Comparison of ENCODE assay signal across 8 cellular contexts in the genomic region with DNA sequence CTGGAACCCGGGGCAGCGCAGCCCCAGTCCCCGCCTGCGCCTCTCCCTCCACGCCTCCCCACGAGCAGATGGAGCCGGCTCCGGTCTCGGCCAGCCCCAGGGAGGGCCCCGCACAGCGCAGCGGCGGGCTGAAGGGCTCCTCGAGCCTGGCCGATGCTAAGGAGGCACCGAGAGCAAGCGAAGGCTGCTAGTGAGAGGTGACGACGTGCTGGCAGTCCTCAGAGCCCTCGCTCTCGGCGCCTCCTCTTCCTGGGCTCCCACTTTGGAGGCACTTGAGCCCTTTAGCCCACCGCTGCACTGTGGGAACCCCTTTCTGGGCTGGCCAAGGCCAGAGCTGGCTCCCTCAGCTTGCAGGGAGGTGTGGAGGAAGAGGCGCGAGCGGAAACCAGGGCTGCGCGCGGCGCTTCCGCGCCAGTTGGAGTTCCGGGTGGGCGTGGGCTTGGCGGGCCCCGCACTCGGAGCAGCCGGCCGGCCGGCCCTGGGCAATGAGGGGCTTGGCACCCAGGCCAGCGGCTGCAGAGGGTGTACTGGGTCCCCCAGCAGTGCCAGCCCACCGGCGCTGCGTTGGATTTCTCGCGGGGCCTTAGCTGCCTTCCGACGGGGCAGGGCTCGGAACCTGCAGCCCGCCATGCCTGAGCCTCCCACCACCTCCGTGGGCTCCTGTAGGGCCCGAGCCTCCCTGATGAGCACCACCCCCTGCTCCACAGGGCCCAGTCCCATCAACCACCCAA. TPM values are rescaled to one million over a fixed set of nuclear protein-coding genes. Genes with fewer than 3 reads are reported as not detected.
DNase-seq lines count a peak whose midpoint lies in the region; ATAC-seq and TF ChIP-seq lines count a peak whose summit lies in the region.

No MANE protein-coding gene starts in this region.

- peak overlapping the region; percentile 91 to 95 (median 94) for H3K4me3 Mint-ChIP-seq in T-cell
- no peak overlapping the region for H3K4me3 Mint-ChIP-seq in nephron progenitor cell

- POLR2A ChIA-PET in T-cell (lab: Charles Lee), result interaction anchor here (0.6 to 1.2 kb wide), 3 partner anchors 25 to 76 kb away, joined by 3 to 9 read pairs (median 5); partner anchors contain the start of genes C6orf52 (in 2 of the 2) and PAK1IP1 (in 2 of the 2)

- no peak for TF ChIP-seq CTCF in nephron progenitor cell (IDR thresholded peaks at IDR 0.05)

- intact Hi-C loops in left colon (cut with DNase I, micrococcal nuclease), result no loop called here

- DNase-seq in SKM-1 treated with dmso at 0.1 percent for 144 hours (lab: John Stamatoyannopoulos, UW; ENCODE audit: unreplicated experiment) (peak; percentile 20), SKM-1 (lab: John Stamatoyannopoulos, UW; ENCODE audit: unreplicated experiment) (no peak), T-cell (peak in 33 of 34 experiments; percentile 13 to 68 (median 45)), astrocyte of the hippocampus (ENCODE audit: low read depth, low spot score) (peak; percentile 32), left colon (peak; percentile 44 to 63), GDM1 (lab: John Stamatoyannopoulos, UW) (no peak), nephron progenitor cell (no peak)
- peak; percentile 33 for DNase-seq in stimulated activated CD8-positive, alpha-beta memory T cell treated with anti-CD3 and anti-CD28 coated beads, Interleukin-15, amount 100 ng/mL, for 24 hours (ENCODE audit: low read depth)

- H3K27ac Mint-ChIP-seq in T-cell (peak overlapping the region; percentile 93 to 95), nephron progenitor cell (no peak overlapping the region)

- ATAC-seq in T-cell (replicated peaks in 1 of 4), result peak; percentile 58 to 68 (median 60)
- ATAC-seq in left colon, result peak; percentile 12

- H3K36me3 Mint-ChIP-seq in T-cell, result peaks cover 2% of the 10 kb centered on the region
- H3K36me3 Mint-ChIP-seq in nephron progenitor cell (ENCODE audit: low read depth), result peaks cover 7% of the 10 kb centered on the region

- no peaks in the 10 kb centered on the region for H3K27me3 Mint-ChIP-seq in T-cell
- no peaks in the 10 kb centered on the region for H3K27me3 Mint-ChIP-seq in nephron progenitor cell (ENCODE audit: low read depth, poor library complexity)

- CTCF ChIA-PET in T-cell (lab: Charles Lee), result interaction anchor here (0.5 to 2.9 kb wide), 6 partner anchors 25 to 335 kb away, joined by 3 to 11 read pairs (median 5); partner anchors contain the start of genes C6orf52 (in 1 of the 2), PAK1IP1 (in 1 of the 2) and TMEM14B (in 1 of the 2)

- no peaks in the 10 kb centered on the region for H3K9me3 Mint-ChIP-seq in T-cell
- peaks cover 15% of the 10 kb centered on the region for H3K9me3 Mint-ChIP-seq in nephron progenitor cell

- peaks cover 48 to 52% (median 49%) of the 10 kb centered on the region in 3 donors for H3K4me1 Mint-ChIP-seq in T-cell
- peaks cover 40% of the 10 kb centered on the region for H3K4me1 Mint-ChIP-seq in nephron progenitor cell

RNA-seq across cellular contexts. Expression of gene TMEM14C, which starts 2.5 kb away (rescaled TPM):
- total RNA-seq in T-cell (10 to 100 TPM; 14.8 to 45.2 (median 33.8) TPM), left colon (10 to 100 TPM; 77.2 to 98.0 TPM)

RNA-seq across cellular contexts. Expression of gene PAK1IP1, which starts 25.6 kb away (rescaled TPM):
- total RNA-seq in T-cell (10 to 100 TPM in 1 of 5 donors, 1 to 10 TPM in 4; 5.2 to 10.2 (median 7.4) TPM), left colon (1 to 10 TPM; 7.5 to 9.4 TPM)

RNA-seq across cellular contexts. Expression of gene C6orf52, which starts 26.0 kb away (rescaled TPM):
- total RNA-seq in T-cell (1 to 10 TPM in 3 of 5 donors, not detected in 2; 1.1 to 1.7 (median 1.5) TPM), left colon (1 to 10 TPM in 1 of 2 donors, not detected in 1; 1.8 TPM)

RNA-seq across cellular contexts. Expression of gene TMEM14B, which starts 27.2 kb away (rescaled TPM):
- total RNA-seq in T-cell, result 10 to 100 TPM; 45.4 to 74.2 (median 68.0) TPM
- total RNA-seq in left colon, result 10 to 100 TPM; 61.1 to 62.6 TPM

Comparison
In these comparisons a context has a peak if more than half of its experiments do, and no peak if none do; other contexts are left out.
1. DNase-seq: peak in SKM-1 treated with dmso at 0.1 percent for 144 hours (single experiment), T-cell (33 of 34), astrocyte of the hippocampus (single experiment), left colon (2 of 2) and stimulated activated CD8-positive, alpha-beta memory T cell treated with anti-CD3 and anti-CD28 coated beads, Interleukin-15, amount 100 ng/mL, for 24 hours (single experiment); none in SKM-1 (single experiment), GDM1 (single experiment) and nephron progenitor cell (single experiment).